9 cellular contexts compared by ENCODE assay signal in genomic region chr16:58027341-58028167, GRCh38. TPM values are rescaled to one million over a fixed set of nuclear protein-coding genes. Genes with fewer than 3 reads are reported as not detected.
A peak's percentile ranks its signal among the peaks of the same experiment; 100 is the strongest.
DNase-seq lines count a peak whose midpoint lies in the region; ATAC-seq and TF ChIP-seq lines count a peak whose summit lies in the region.
"Had no signal": no experiment of that assay in that cellular context is flagged by ENCODE, and none has a peak within 500 bp of the region (broad histone marks: within the 10 kb centered on the region; RNA-seq: fewer than 3 reads in every experiment).

No MANE protein-coding gene starts in this region.

- no peaks in the 10 kb centered on the region for H3K9me3 ChIP-seq in adrenal gland (replicated peaks in 1 of 3)
- no peaks in the 10 kb centered on the region for H3K9me3 ChIP-seq in iPS DF 6.9 (ENCODE audit: control insufficient read depth, insufficient read depth, low read length)
- H3K9me3 ChIP-seq in skeletal muscle satellite cell (replicated peaks; ENCODE audit: low read length): no peaks in the 10 kb centered on the region
- no peaks in the 10 kb centered on the region for H3K9me3 ChIP-seq in CD4-positive, alpha-beta memory T cell (ENCODE audit: control insufficient read depth in 1 of 2, low read length in 2 of 2)

- H3K27me3 Mint-ChIP-seq in CD4-positive, alpha-beta memory T cell: peaks cover 0 to 1% of the 10 kb centered on the region in 2 donors

- H3K27ac ChIP-seq in adrenal gland (peak overlapping the region in 2 of 5 donors; percentile 15 to 44), iPS DF 6.9 (ENCODE audit: low read length) (no peak overlapping the region)
- H3K27ac ChIP-seq in CD4-positive, alpha-beta memory T cell (ENCODE audit: low read depth, low read length): no peak overlapping the region

- no peak for TF ChIP-seq CTCF in adrenal gland (IDR thresholded peaks at IDR 0.05)

- intact Hi-C loops in adrenal gland (cut with DNase I): loop anchor here (5.0 to 10.0 kb wide), 3 partner anchors 95 to 277 kb away; partner anchors contain the start of gene CSNK2A2 (in 1 of the 2)
- intact Hi-C loops in CD4-positive, alpha-beta memory T cell (cut with micrococcal nuclease): loop anchor here (10.0 kb wide), 1 partner anchor 727 kb away; no protein-coding TSS in a partner anchor

- H3K4me3 ChIP-seq in adrenal gland: peak overlapping the region in 2 of 4 donors; percentile 21 to 72
- peak overlapping the region; percentile 68; the same call in 1 of the 2 replicates for H3K4me3 ChIP-seq in iPS DF 6.9 (ENCODE audit: low read length)
- H3K4me3 ChIP-seq in skeletal muscle satellite cell (ENCODE audit: low read length): peak overlapping the region; percentile 76
- H3K4me3 ChIP-seq in CD4-positive, alpha-beta memory T cell (ENCODE audit: low read length in 2 of 2): no peak overlapping the region

- H3K9ac ChIP-seq in skeletal muscle satellite cell (ENCODE audit: low read depth, low read length): no peak overlapping the region

- no peak for TF ChIP-seq POLR2A in adrenal gland (IDR thresholded peaks at IDR 0.05)

- POLR2A ChIA-PET in CD4-positive, alpha-beta memory T cell (lab: Charles Lee; ENCODE audit: partially characterized antibody): interaction anchor here (0.6 to 4.8 kb wide), 3 partner anchors 21 to 101 kb away, joined by 4 to 27 read pairs (median 4); partner anchors contain the start of genes CFAP20 and ZNF319

- no peaks in the 10 kb centered on the region for H3K36me3 ChIP-seq in adrenal gland (replicated peaks in 1 of 2)
- H3K36me3 ChIP-seq in iPS DF 6.9 (ENCODE audit: control insufficient read depth, insufficient read depth, low read length): no peaks in the 10 kb centered on the region
- H3K36me3 ChIP-seq in skeletal muscle satellite cell (ENCODE audit: insufficient read depth, low read length): no peaks in the 10 kb centered on the region
- no peaks in the 10 kb centered on the region for H3K36me3 ChIP-seq in CD4-positive, alpha-beta memory T cell (ENCODE audit: insufficient read depth, low read length)

- H3K4me1 Mint-ChIP-seq in CD4-positive, alpha-beta memory T cell: peaks cover 3 to 24% (median 13%) of the 10 kb centered on the region in 4 donors

- peak overlapping the region in 3 of 8 donors; percentile 36 to 73 (median 69) for H3K4me3 Mint-ChIP-seq in CD4-positive, alpha-beta memory T cell

- H3K4me1 ChIP-seq in adrenal gland (replicated peaks in 1 of 2) (peaks cover 27 to 65% of the 10 kb centered on the region in 2 donors), iPS DF 6.9 (ENCODE audit: control insufficient read depth, insufficient read depth, low read length) (peaks cover 16% of the 10 kb centered on the region), skeletal muscle satellite cell (ENCODE audit: control insufficient read depth, insufficient read depth, low read length) (peaks cover 31% of the 10 kb centered on the region)
- H3K4me1 ChIP-seq in CD4-positive, alpha-beta memory T cell (ENCODE audit: insufficient read depth, low read length): peaks cover 15% of the 10 kb centered on the region

- DNase-seq in HK-2 (ENCODE audit: unreplicated experiment) (peak; percentile 53), adrenal gland (peak; percentile 56 to 69 (median 64)), iPS DF 6.9 (ENCODE audit: low read depth, low spot score) (no peak)
- no peak for DNase-seq in CD4-positive, alpha-beta memory T cell

- ATAC-seq in HG02623 (IDR thresholded peaks at IDR 0.05; ENCODE audit: unreplicated experiment): no peak
- no peak for ATAC-seq in HG03139 (IDR thresholded peaks at IDR 0.05; ENCODE audit: unreplicated experiment)
- ATAC-seq in HG02642 (IDR thresholded peaks at IDR 0.05; ENCODE audit: poor library complexity, unreplicated experiment): no peak

- H3K36me3 Mint-ChIP-seq in CD4-positive, alpha-beta memory T cell: peaks cover 0 to 5% of the 10 kb centered on the region in 2 donors

- H3K27me3 ChIP-seq in adrenal gland (no peaks in the 10 kb centered on the region), iPS DF 6.9 (ENCODE audit: control insufficient read depth, insufficient read depth, low read length) (no peaks in the 10 kb centered on the region), skeletal muscle satellite cell (ENCODE audit: control insufficient read depth, insufficient read depth, low read length) (peaks cover 29% of the 10 kb centered on the region)
- no peaks in the 10 kb centered on the region for H3K27me3 ChIP-seq in CD4-positive, alpha-beta memory T cell (ENCODE audit: insufficient read depth, low read length)

- CTCF ChIA-PET in CD4-positive, alpha-beta memory T cell (lab: Charles Lee; ENCODE audit: partially characterized antibody): no interaction called here

- WGBS in adrenal gland, 4 donors: 19 to 28% (median 24%) methylated on average over 8 to 26 of the region's 26 CpGs
- no CpG with 5 or more reads among the region's 26 CpGs for WGBS in iPS DF 6.9 (ENCODE audit: insufficient coverage, insufficient read length)

- H3K9me3 Mint-ChIP-seq in CD4-positive, alpha-beta memory T cell: peaks cover 0 to 3% (median 0%) of the 10 kb centered on the region in 8 donors

- H3K27ac Mint-ChIP-seq in CD4-positive, alpha-beta memory T cell: no peak overlapping the region

- peak overlapping the region; percentile 84 for H3K4me2 ChIP-seq in skeletal muscle satellite cell (ENCODE audit: low read length)

RNA-seq across cellular contexts. Expression of gene MMP15, which starts 2.0 kb away (rescaled TPM):
- total RNA-seq in adrenal gland: 10 to 100 TPM in 3 of 8 donors, 1 to 10 TPM in 5; 5.3 to 11.4 (median 7.2) TPM
- polyA plus RNA-seq in adrenal gland: 1 to 10 TPM; 2.5 to 8.6 (median 7.0) TPM
- 3.3 and 4.3 TPM in 2 replicates for total RNA-seq in skeletal muscle satellite cell (2012; rRNA removed)
- total RNA-seq in CD4-positive, alpha-beta memory T cell: 1 to 10 TPM; 1.6 to 1.8 TPM
- under 1 TPM in 1 of 2 donors, not detected in 1; 0.21 TPM for polyA plus RNA-seq in CD4-positive, alpha-beta memory T cell

RNA-seq across cellular contexts. Expression of gene USB1, which starts 26.3 kb away (rescaled TPM):
- total RNA-seq in adrenal gland: 100 to 1,000 TPM in 1 of 8 donors, 10 to 100 TPM in 7; 38.7 to 273 (median 54.6) TPM
- polyA plus RNA-seq in adrenal gland: 10 to 100 TPM; 26.9 to 38.6 (median 37.2) TPM
- 31.7 and 37.0 TPM in 2 replicates for total RNA-seq in skeletal muscle satellite cell (2012; rRNA removed)
- 10 to 100 TPM; 36.4 to 39.5 TPM for total RNA-seq in CD4-positive, alpha-beta memory T cell
- 10 to 100 TPM; 35.3 to 45.2 TPM for polyA plus RNA-seq in CD4-positive, alpha-beta memory T cell

RNA-seq across cellular contexts. Expression of gene ZNF319, which starts 27.1 kb away (rescaled TPM):
- total RNA-seq in adrenal gland: 10 to 100 TPM in 6 of 8 donors, 1 to 10 TPM in 2; 5.6 to 17.9 (median 10.6) TPM
- 1 to 10 TPM; 3.2 to 5.0 (median 3.3) TPM for polyA plus RNA-seq in adrenal gland
- 2.8 and 5.2 TPM in 2 replicates for total RNA-seq in skeletal muscle satellite cell (2012; rRNA removed)
- total RNA-seq in CD4-positive, alpha-beta memory T cell: 10 to 100 TPM; 19.7 to 20.5 TPM
- 10 to 100 TPM in 1 of 2 donors, 1 to 10 TPM in 1; 2.3 to 16.5 TPM for polyA plus RNA-seq in CD4-positive, alpha-beta memory T cell

RNA-seq across cellular contexts. Expression of gene CNGB1, which starts 56.6 kb away (rescaled TPM):
- total RNA-seq in adrenal gland: 1 to 10 TPM in 2 of 8 donors, under 1 TPM in 1, not detected in 5; 0.84 to 2.1 (median 1.5) TPM
- polyA plus RNA-seq in adrenal gland: 1 to 10 TPM in 1 of 3 donors, under 1 TPM in 2; 0.67 to 1.9 (median 0.99) TPM
- not detected in 2 replicates for total RNA-seq in skeletal muscle satellite cell (2012; rRNA removed)
- not detected for total RNA-seq in CD4-positive, alpha-beta memory T cell
- not detected for polyA plus RNA-seq in CD4-positive, alpha-beta memory T cell
- total RNA-seq: NCI-H460 had no signal

Comparison
In these comparisons a context has a peak if more than half of its experiments do, and no peak if none do; other contexts are left out.
1. DNase-seq: peak in HK-2 (single experiment) and adrenal gland (7 of 7); none in iPS DF 6.9 (single experiment) and CD4-positive, alpha-beta memory T cell (0 of 5).
2. H3K4me3 ChIP-seq: peak in iPS DF 6.9 (single experiment) and skeletal muscle satellite cell (single experiment); none in CD4-positive, alpha-beta memory T cell (0 of 2).